Comparison of ENCODE assay signal across 7 cellular contexts in the genomic region with DNA sequence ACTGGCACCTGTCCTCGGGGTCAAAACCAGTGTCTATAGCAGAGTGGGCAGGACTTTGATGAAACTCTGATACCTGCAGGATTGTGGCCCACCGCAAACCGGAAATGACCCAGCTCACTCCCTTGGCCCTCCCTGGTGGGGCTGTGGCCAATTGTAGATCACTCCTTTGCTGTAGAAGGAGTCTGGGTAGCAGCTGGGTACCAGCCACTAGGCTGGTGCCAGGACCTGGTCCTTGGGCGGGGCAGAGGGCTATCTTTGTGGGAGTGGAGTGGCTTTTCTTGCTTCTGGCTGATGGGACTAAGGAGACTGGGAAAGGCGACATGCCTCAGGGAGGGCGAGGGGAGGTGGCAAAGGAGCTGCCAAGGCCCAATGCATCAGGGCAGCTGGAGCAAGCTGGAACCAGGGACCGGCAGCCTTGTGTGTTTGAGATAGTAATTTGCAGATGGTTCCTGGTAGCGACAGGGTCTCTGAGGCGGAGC. TPM values are rescaled to one million over a fixed set of nuclear protein-coding genes. Genes with fewer than 3 reads are reported as not detected.
DNase-seq lines count a peak whose midpoint lies in the region; ATAC-seq and TF ChIP-seq lines count a peak whose summit lies in the region.

No MANE protein-coding gene starts in this region.

- H3K27ac ChIP-seq in prostate gland, result no peak overlapping the region

- no peak for TF ChIP-seq POLR2A in prostate gland (IDR thresholded peaks at IDR 0.05)
- no peak for TF ChIP-seq POLR2A in lower leg skin (IDR thresholded peaks at IDR 0.05)
- TF ChIP-seq POLR2A in GM18505 (IDR thresholded peaks at IDR 0.05; ENCODE audit: borderline replicate concordance, extremely low read depth, insufficient read depth, insufficient read length), result no peak

- no peaks in the 10 kb centered on the region for H3K27me3 ChIP-seq in MG63
- H3K27me3 ChIP-seq in prostate gland (replicated peaks; ENCODE audit: insufficient read depth), result no peaks in the 10 kb centered on the region

- DNase-seq in MG63 (peak; percentile 6), chondrocyte (ENCODE audit: low spot score) (no peak), prostate gland (ENCODE audit: low spot score) (no peak), lower leg skin (ENCODE audit: low spot score in 2 of 2) (no peak), NCI-H1105 treated with DMSO at 0.1 percent for 48 hours (lab: John Stamatoyannopoulos, UW) (no peak)

- peaks cover 24% of the 10 kb centered on the region for H3K27me3 Mint-ChIP-seq in chondrocyte (ENCODE audit: low read depth)

- H3K9me3 ChIP-seq in MG63 (no peaks in the 10 kb centered on the region), prostate gland (no peaks in the 10 kb centered on the region)

- WGBS in prostate gland, result 8% methylated on average over 9 of the region's 9 CpGs
- WGBS in lower leg skin, 2 donors, result 25% methylated on average over 9 of the region's 9 CpGs

- H3K4me3 ChIP-seq in MG63 (no peak overlapping the region), prostate gland (peak overlapping the region; percentile 17 to 36), lower leg skin (ENCODE audit: low read depth, poor library complexity, severe bottlenecking) (no peak overlapping the region)

- TF ChIP-seq CTCF in chondrocyte (IDR thresholded peaks at IDR 0.05) (no peak), prostate gland (IDR thresholded peaks at IDR 0.05) (no peak), lower leg skin (IDR thresholded peaks at IDR 0.05) (no peak)

- ATAC-seq in GM19023 (IDR thresholded peaks at IDR 0.05; ENCODE audit: unreplicated experiment) (peak; percentile 5), GM18505 (IDR thresholded peaks at IDR 0.05; ENCODE audit: unreplicated experiment) (no peak)

- no peaks in the 10 kb centered on the region for H3K36me3 Mint-ChIP-seq in chondrocyte (ENCODE audit: low read depth)

- intact Hi-C loops in prostate gland (cut with DNase I), result no loop called here
- intact Hi-C loops in lower leg skin (cut with DNase I; ENCODE audit: low total_unique reads), result no loop called here

- no peaks in the 10 kb centered on the region for H3K4me1 ChIP-seq in prostate gland (replicated peaks)

- peaks cover 15% of the 10 kb centered on the region for H3K4me1 Mint-ChIP-seq in chondrocyte (ENCODE audit: low read depth)

- peak overlapping the region; percentile 76 for H3K4me3 Mint-ChIP-seq in chondrocyte (ENCODE audit: unreplicated experiment)

- no peaks in the 10 kb centered on the region for H3K36me3 ChIP-seq in MG63
- no peaks in the 10 kb centered on the region for H3K36me3 ChIP-seq in prostate gland

- H3K27ac Mint-ChIP-seq in chondrocyte (ENCODE audit: unreplicated experiment), result no peak overlapping the region

- H3K9me3 Mint-ChIP-seq in chondrocyte (ENCODE audit: low read depth), result no peaks in the 10 kb centered on the region

RNA-seq across cellular contexts. Expression of gene TMEM63C, which starts 0.4 kb away (rescaled TPM):
- total RNA-seq in MG63 (2014; rRNA removed; shearing (Covaris generic); ENCODE audit: low replicate concordance), result not detected in 2 replicates
- total RNA-seq in chondrocyte (7.6 to 10.3 TPM (median 8.7 TPM) in 3 replicates), prostate gland (1 to 10 TPM; 2.0 to 7.8 TPM), lower leg skin (10 to 100 TPM; 11.4 to 37.6 (median 18.9) TPM)

RNA-seq across cellular contexts. Expression of gene ZDHHC22, which starts 39.6 kb away (rescaled TPM):
- not detected in 2 replicates for total RNA-seq in MG63 (2014; rRNA removed; shearing (Covaris generic); ENCODE audit: low replicate concordance)
- total RNA-seq in chondrocyte (0.13 to 0.30 TPM (median 0.15 TPM) in 3 replicates), prostate gland (under 1 TPM in 1 of 2 donors, not detected in 1; 0.11 TPM), lower leg skin (not detected)

Comparison
In these comparisons a context has a peak if more than half of its experiments do, and no peak if none do; other contexts are left out.
1. H3K4me3 ChIP-seq: peak in prostate gland (2 of 2); none in MG63 (single experiment) and lower leg skin (single experiment).